Comparison of ENCODE assay signal across 8 cellular contexts in the genomic region with DNA sequence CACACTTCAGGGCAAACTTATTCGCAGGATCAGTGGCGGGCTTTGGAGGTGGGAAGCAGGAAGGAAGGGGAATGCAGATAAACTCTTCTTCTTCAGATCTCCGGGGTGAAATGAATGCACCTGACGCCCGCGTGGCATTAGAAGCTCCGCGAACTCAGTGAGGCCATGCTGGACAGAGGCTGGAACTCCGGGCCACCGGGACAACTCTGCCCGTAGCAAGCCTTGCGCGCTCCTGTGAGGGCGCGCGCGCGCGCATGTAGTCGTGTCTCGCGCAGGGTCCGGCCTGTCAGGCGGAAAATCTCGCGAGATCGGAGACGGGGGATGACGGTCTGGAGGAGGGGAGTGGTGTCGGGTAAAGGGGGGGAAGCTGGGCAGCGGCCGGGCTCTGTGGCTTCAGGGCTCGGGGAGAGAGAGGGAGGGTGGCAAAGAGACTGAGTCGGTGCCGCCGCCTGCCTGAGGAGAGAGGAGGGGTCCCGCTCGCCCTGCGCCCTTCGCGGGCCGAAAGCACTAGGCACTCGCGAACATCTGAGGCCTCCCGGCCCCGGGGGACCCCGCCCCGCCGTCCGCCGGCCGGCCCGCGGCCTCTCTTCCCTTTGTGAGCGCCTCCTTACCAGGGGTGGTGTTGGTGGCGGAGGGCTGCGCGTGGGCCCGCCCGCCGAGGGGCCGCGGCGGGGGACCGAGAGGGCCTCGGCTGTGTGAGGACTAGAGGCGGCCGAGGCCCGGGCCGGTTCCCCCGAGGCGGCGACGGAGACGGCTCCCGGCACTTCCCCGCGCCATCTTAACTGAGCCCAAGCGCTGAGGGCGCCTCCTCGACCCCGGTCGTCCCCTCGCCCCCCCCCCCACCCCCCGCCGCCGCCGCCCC. TPM values are rescaled to one million over a fixed set of nuclear protein-coding genes. Genes with fewer than 3 reads are reported as not detected.
DNase-seq lines count a peak whose midpoint lies in the region; ATAC-seq, FAIRE-seq and TF ChIP-seq lines count a peak whose summit lies in the region.

Gene TAOK1 (plus strand): TSS at position 370 of the 862 bp plus-strand sequence. CDS start 61,186 bp downstream, outside the sequence.

- TF ChIP-seq CTCF in endothelial cell of umbilical vein (IDR thresholded peaks at IDR 0.05; ENCODE audit: extremely low read depth in 1 of 2, insufficient read depth in 1 of 2, low read depth in 1 of 2, low read length in 2 of 2): no peak

- H3K79me2 ChIP-seq in endothelial cell of umbilical vein (ENCODE audit: control insufficient read depth, insufficient read depth, low read length): peaks cover 46% of the 10 kb centered on the region

- H3K4me1 ChIP-seq in endothelial cell of umbilical vein (ENCODE audit: control insufficient read depth, extremely low read depth, insufficient read depth, low read length): peaks cover 27% of the 10 kb centered on the region

- H3K4me3 ChIP-seq in endothelial cell of umbilical vein (replicated peaks in 1 of 3; ENCODE audit: insufficient read depth in 1 of 3, low read depth in 1 of 3, low read length in 3 of 3): peak within 1 kb of the TSS; percentile 85 to 97 (median 87)

- TF ChIP-seq POLR2A in endothelial cell of umbilical vein (IDR thresholded peaks at IDR 0.05; ENCODE audit: low read depth, low read length): peak; percentile 96

- no peaks in the 10 kb centered on the region for H3K9me3 ChIP-seq in endothelial cell of umbilical vein (replicated peaks; ENCODE audit: control insufficient read depth, insufficient read depth, low read length)

- intact Hi-C loops in endothelial cell of umbilical vein (cut with micrococcal nuclease): loop anchor here (2.0 to 5.0 kb wide), 4 partner anchors 19 to 197 kb away; partner anchors contain the start of genes ABHD15, GIT1 and TP53I13

- H3K9ac ChIP-seq in endothelial cell of umbilical vein (replicated peaks; ENCODE audit: extremely low read depth, insufficient read depth, low read length): peak within 1 kb of the TSS; percentile 93

- no peaks in the 10 kb centered on the region for H3K36me3 ChIP-seq in endothelial cell of umbilical vein (ENCODE audit: control insufficient read depth in 2 of 2, extremely low read depth in 1 of 2, insufficient read depth in 2 of 2, low read length in 2 of 2)

- POLR2A ChIA-PET in endothelial cell of umbilical vein (lab: Charles Lee): interaction anchor here (0.6 to 1.2 kb wide), 3 partner anchors 8 to 102 kb away, joined by 4 to 5 read pairs (median 4); partner anchors contain the start of gene NUFIP2

- TF ChIP-seq EP300 in Ishikawa (IDR thresholded peaks at IDR 0.05; ENCODE audit: borderline replicate concordance): no peak

- TF ChIP-seq RAD21 in Ishikawa (IDR thresholded peaks at IDR 0.05; ENCODE audit: low read depth): no peak

- peak; percentile 100 for DNase-seq in D341Med (ENCODE audit: low spot score)
- peak; percentile 59 for DNase-seq in OCI-M2 (lab: John Stamatoyannopoulos, UW; ENCODE audit: unreplicated experiment)
- peak; percentile 97 for DNase-seq in activated T-cell treated with anti-CD3 and anti-CD28 coated beads for 24 hours (ENCODE audit: low read depth)
- peak; percentile 97 for DNase-seq in endothelial cell of umbilical vein (ENCODE audit: low read depth, low spot score)
- peak; percentile 99 for DNase-seq in midbrain (lab: John Stamatoyannopoulos, UW)
- DNase-seq in stimulated activated CD8-positive, alpha-beta memory T cell treated with anti-CD3 and anti-CD28 coated beads, Interleukin-15, amount 100 ng/mL, for 48 hours (ENCODE audit: low read depth in 2 of 2): peak; percentile 95 to 97

- dilution Hi-C loops in endothelial cell of umbilical vein (cut with MboI; ENCODE audit: extremely low pct_ligation_motif_present, low sequenced_read_pairs): no loop called here

- H3K4me2 ChIP-seq in endothelial cell of umbilical vein (ENCODE audit: insufficient read depth, low read length): peak within 1 kb of the TSS; percentile 90

- peaks cover 8% of the 10 kb centered on the region for H4K20me1 ChIP-seq in endothelial cell of umbilical vein (replicated peaks; ENCODE audit: control insufficient read depth, extremely low read depth, insufficient read depth, low read length)

- no peaks in the 10 kb centered on the region for H3K9me1 ChIP-seq in endothelial cell of umbilical vein (replicated peaks; ENCODE audit: control insufficient read depth, extremely low read depth, insufficient read depth, low read length)

- ATAC-seq in GM21526 (IDR thresholded peaks at IDR 0.05; ENCODE audit: low FRiP score, unreplicated experiment): peak; percentile 76

- H2AFZ ChIP-seq in endothelial cell of umbilical vein (ENCODE audit: low read depth, low read length): peak within 1 kb of the TSS; percentile 87

- BruUV-seq in endothelial cell of umbilical vein (replicated peaks; lab: Mats Ljungman, UMichigan): TSS peak; percentile 20

- H3K27me3 ChIP-seq in endothelial cell of umbilical vein (ENCODE audit: control insufficient read depth in 2 of 2, insufficient read depth in 2 of 2, low read length in 2 of 2): peaks cover 0 to 1% of the 10 kb centered on the region in 2 experiments

- CTCF ChIA-PET in endothelial cell of umbilical vein (lab: Charles Lee): interaction anchor here (0.6 to 1.7 kb wide), 3 partner anchors 10 to 119 kb away, joined by 3 to 23 read pairs (median 5); no protein-coding TSS in a partner anchor

- FAIRE-seq in endothelial cell of umbilical vein (lab: Jason Lieb, UNC): peak; percentile 91

- peak within 1 kb of the TSS; percentile 86 for H3K27ac ChIP-seq in endothelial cell of umbilical vein (ENCODE audit: insufficient read depth, low read depth, low read length)

TF ChIP-seq in Ishikawa, 13 proteins besides CTCF, POLR2A, EP300 and RAD21 (continues in another document):
- no peak for TF ChIP-seq NFIC (IDR thresholded peaks at IDR 0.05)
- no peak for TF ChIP-seq TEAD4 (IDR thresholded peaks at IDR 0.05)
- peak; percentile 59; the same call in 1 of the 2 replicates for TF ChIP-seq TCF12 (IDR thresholded peaks at IDR 0.05; ENCODE audit: low read depth)
- TF ChIP-seq REST (IDR thresholded peaks at IDR 0.05; ENCODE audit: low read depth): peak; percentile 74

TF ChIP-seq in endothelial cell of umbilical vein, 7 proteins besides CTCF, POLR2A, EP300 and RAD21:
- no peak for TF ChIP-seq JUN (IDR thresholded peaks at IDR 0.05; ENCODE audit: borderline replicate concordance, insufficient read depth, insufficient read length, low read depth)
- TF ChIP-seq, protein P1, sequence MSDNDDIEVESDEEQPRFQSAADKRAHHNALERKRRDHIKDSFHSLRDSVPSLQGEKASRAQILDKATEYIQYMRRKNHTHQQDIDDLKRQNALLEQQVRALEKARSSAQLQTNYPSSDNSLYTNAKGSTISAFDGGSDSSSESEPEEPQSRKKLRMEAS (IDR thresholded peaks at IDR 0.05; ENCODE audit: insufficient read depth, insufficient read length): peak; percentile 51
- TF ChIP-seq POLR2AphosphoS5 (IDR thresholded peaks at IDR 0.05; ENCODE audit: insufficient read depth, low read depth, low read length): peak; percentile 97

RNA-seq across cellular contexts. Expression of gene TAOK1, which starts in this region (rescaled TPM):
- total RNA-seq in endothelial cell of umbilical vein: 64.3 and 82.2 TPM in 2 replicates
- polyA plus RNA-seq in endothelial cell of umbilical vein: 8.4 and 11.0 TPM in 2 replicates
- 10.3 and 10.6 TPM in 2 replicates for polyA plus RNA-seq in endothelial cell of umbilical vein (2011; cell fraction: cytosol; rRNA removed)
- polyA plus RNA-seq in endothelial cell of umbilical vein (2011; cell fraction: nucleus; rRNA removed): 24.7 and 31.0 TPM in 2 replicates
- polyA plus RNA-seq in endothelial cell of umbilical vein (2012): 24.9 and 30.5 TPM in 2 replicates
- polyA minus RNA-seq in endothelial cell of umbilical vein: 57.2 and 85.8 TPM in 2 replicates
- 33.6 TPM for polyA minus RNA-seq in endothelial cell of umbilical vein (2011; cell fraction: cytosol; rRNA and poly(A)+ RNA removed)
- 48.5 and 72.7 TPM in 2 replicates for polyA minus RNA-seq in endothelial cell of umbilical vein (2011; cell fraction: nucleus; rRNA and poly(A)+ RNA removed)

Comparison
In these comparisons a context has a peak if more than half of its experiments do, and no peak if none do; other contexts are left out.
1. Peak in every context shown above with its lines: DNase-seq, ATAC-seq, H3K4me3 ChIP-seq and H3K27ac ChIP-seq.